In the genomic region with DNA sequence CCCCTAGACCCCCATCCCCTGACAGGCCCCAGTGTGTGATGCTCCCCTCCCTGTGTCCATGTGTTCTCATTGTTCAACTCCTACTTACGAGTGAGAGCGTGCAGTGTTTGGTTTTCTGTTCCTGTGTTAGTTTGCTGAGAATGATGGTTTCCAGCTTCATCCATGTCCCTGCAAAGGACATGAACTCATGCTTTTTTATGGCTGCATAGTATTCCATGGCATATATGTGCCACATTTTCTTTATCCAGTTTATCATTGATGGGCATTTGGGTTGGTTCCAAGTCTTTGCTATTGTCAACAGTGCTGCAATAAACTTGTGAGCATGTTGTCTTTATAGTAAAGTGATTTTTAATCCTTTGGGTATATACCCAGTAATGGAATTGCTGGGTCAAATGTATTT, we compare ENCODE assay signal across 2 cellular contexts. TPM values are rescaled to one million over a fixed set of nuclear protein-coding genes. Genes with fewer than 3 reads are reported as not detected.
"Had no signal": no experiment of that assay in that cellular context is flagged by ENCODE, and none has a peak within 500 bp of the region (broad histone marks: within the 10 kb centered on the region; RNA-seq: fewer than 3 reads in every experiment).

No MANE protein-coding gene starts in this region.

RNA-seq across cellular contexts. Expression of gene TMEM178B, which starts 42.8 kb away (rescaled TPM):
- total RNA-seq: HT1080 had no signal
- polyA plus RNA-seq: IgD-negative memory B cell had no signal
